ENCODE assay signal across 1 cellular context in the genomic region with DNA sequence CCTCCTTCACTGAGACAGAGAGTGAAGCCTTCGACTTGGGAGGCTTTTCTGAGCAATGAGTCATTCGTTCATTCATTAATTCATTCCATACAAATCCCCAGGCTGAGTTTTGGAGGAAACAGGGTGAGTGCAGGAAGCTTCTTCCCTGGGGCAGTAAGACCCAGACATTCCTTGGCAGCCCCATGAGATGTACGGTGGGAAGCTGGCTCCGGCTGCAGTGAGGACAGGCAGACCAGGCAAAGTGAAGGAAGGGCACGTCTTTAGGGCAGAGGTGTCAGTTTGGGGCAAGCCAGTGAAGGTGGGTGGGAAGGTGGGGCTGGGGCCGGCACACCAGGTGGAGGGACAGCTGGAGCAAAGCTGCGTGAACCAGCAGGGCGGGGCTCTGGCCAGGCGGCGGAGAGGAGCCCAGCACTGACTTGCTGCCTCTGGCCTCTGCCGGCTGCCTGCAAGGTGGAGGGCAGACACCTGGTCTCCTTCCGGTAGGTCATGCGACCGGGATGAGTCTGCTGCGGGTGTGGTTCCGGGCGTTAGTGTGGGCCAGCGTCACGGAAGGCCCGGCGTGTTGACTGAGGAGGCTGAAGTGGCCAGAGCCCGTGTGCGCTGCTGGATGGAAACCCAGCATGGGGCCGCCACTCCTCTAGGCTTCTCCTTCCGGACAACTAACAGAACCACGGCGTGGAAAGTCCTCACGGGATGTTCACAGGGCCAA.
A peak's percentile ranks its signal among the peaks of the same experiment; 100 is the strongest.
TF ChIP-seq lines count a peak whose summit lies in the region.

No MANE protein-coding gene starts in this region.

TF ChIP-seq in HepG2, 621 proteins besides CTCF, POLR2A, EP300 and RAD21:
- TF ChIP-seq EZH2 (conservative IDR thresholded peaks at IDR 0.05; ENCODE audit: low read depth, low read length) (0 out of 2 replicates have a peak, but pooled peaks have one; percentile 31), TSC22D2 (CRISPR knock-in tag; IDR thresholded peaks at IDR 0.05; ENCODE audit: borderline replicate concordance) (no peak), ZNF274 (CRISPR knock-in tag; IDR thresholded peaks at IDR 0.05) (no peak)
